In the genomic region with DNA sequence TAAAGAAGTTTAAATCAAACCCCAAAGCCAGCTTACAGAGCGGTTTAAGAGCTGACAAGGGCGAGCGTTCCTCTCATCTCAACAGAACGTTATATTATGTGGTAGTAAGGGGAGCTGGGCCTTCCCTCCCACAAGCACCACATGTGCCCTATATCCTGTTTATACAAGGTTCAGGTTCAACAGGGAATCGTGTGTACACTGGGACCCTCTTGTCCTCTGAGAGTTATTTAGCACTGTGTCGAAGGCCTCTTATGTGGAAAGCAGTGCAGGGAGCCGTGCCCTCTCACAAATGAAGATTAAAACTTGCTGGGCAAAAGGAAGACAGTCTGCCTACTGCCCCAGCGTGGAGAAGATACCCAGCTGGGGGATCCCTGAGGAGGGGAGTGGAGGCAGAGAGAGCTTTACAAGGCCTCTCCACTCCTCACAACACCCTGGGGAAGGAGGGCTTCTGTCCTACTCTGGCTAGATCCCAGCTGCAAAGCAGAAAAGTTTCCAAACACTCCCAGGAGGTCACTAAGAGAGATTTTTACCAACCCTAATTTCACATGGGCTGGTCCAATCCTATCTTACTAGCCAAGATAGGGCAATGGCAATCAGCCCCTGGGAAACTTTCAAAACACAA, we compare ENCODE assay signal across 8 cellular contexts. TPM values are rescaled to one million over a fixed set of nuclear protein-coding genes. Genes with fewer than 3 reads are reported as not detected.
DNase-seq lines count a peak whose midpoint lies in the region; ATAC-seq and TF ChIP-seq lines count a peak whose summit lies in the region.

No MANE protein-coding gene starts in this region.

- DNase-seq in DMS79 (lab: John Stamatoyannopoulos, UW) (peak; percentile 31), NCI-H345 (lab: John Stamatoyannopoulos, UW) (peak; percentile 46), cardiac fibroblast (ENCODE audit: low read depth in 2 of 2) (peak; percentile 5 to 43), myocyte (ENCODE audit: low read depth) (peak; percentile 8), dedifferentiated amniotic fluid mesenchymal stem cell (ENCODE audit: extremely low spot score) (no peak), DMS114 treated with DMSO at 0.1 percent for 48 hours (lab: John Stamatoyannopoulos, UW; ENCODE audit: unreplicated experiment) (no peak), NOMO-1 treated with dmso at 0.1 percent for 144 hours (lab: John Stamatoyannopoulos, UW; ENCODE audit: unreplicated experiment) (no peak)

- peak overlapping the region; percentile 79 to 89 for H3K4me3 ChIP-seq in cardiac fibroblast (replicated peaks in 1 of 2; ENCODE audit: low read depth in 2 of 2, low read length in 2 of 2)

- TF ChIP-seq CTCF in cardiac fibroblast (IDR thresholded peaks at IDR 0.05; ENCODE audit: low read depth, low read length), result no peak

- no peak for ATAC-seq in HG02852 (IDR thresholded peaks at IDR 0.05; ENCODE audit: unreplicated experiment)

RNA-seq across cellular contexts. Expression of gene TLE3, which starts 2.9 kb away (rescaled TPM):
- total RNA-seq in myocyte, result 16.7 and 28.9 TPM in 2 replicates
- 13.5 TPM for polyA plus RNA-seq in myocyte (2012)

Comparison
In these comparisons a context has a peak if more than half of its experiments do, and no peak if none do; other contexts are left out.
1. DNase-seq: peak in DMS79 (single experiment), NCI-H345 (single experiment), cardiac fibroblast (2 of 2) and myocyte (single experiment); none in dedifferentiated amniotic fluid mesenchymal stem cell (single experiment), DMS114 treated with DMSO at 0.1 percent for 48 hours (single experiment) and NOMO-1 treated with dmso at 0.1 percent for 144 hours (single experiment).